9 cellular contexts compared by ENCODE assay signal in the genomic region with DNA sequence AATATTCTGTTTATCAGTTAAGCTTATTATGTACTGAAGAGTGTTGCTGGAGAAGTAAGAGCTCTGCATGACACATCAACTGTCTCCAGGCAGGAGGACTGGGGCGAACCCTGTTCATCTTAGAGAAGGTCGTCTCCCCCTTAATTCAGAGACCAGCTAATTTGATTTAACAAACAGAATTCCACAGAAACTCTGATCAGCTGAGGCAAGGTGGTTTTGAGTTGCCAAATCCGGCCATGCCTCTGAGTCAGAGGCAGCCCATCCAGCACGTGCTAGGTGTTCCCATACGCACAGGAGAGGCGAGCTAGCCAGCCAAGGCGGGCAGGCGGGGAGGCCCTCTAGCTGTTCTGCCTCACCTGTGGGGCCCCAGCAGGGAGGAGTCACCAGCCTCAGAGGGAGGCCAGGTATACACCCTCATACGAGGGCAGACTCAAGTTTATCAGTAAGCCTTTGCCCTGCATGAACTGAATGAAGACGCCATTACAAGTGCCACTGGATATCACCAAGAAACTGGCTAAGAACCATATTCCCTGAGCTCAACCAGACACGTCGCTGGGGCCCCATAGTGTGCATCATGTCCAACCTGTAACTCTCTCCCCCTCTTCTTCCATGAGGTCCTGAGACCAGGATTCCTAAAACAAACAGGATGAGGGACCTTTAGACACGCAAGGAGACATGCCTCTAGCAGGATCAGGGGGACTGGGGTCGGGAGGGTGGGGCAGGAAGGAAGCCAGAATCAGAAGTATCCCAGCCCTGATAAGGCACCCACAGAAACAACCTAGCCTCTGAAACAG. TPM values are rescaled to one million over a fixed set of nuclear protein-coding genes. Genes with fewer than 3 reads are reported as not detected.
A peak's percentile ranks its signal among the peaks of the same experiment; 100 is the strongest.
DNase-seq lines count a peak whose midpoint lies in the region; ATAC-seq and TF ChIP-seq lines count a peak whose summit lies in the region.
"Had no signal": no experiment of that assay in that cellular context is flagged by ENCODE, and none has a peak within 500 bp of the region (broad histone marks: within the 10 kb centered on the region; RNA-seq: fewer than 3 reads in every experiment).

No MANE protein-coding gene starts in this region.

- H3K27ac Mint-ChIP-seq in activated CD8-positive, alpha-beta T cell treated with anti-CD3 and anti-CD28 coated beads for 36 hours: peak overlapping the region; percentile 91
- H3K27ac Mint-ChIP-seq in osteocyte (ENCODE audit: unreplicated experiment): no peak overlapping the region

- DNase-seq in left ventricle myocardium inferior: no peak
- DNase-seq in left ventricle myocardium superior: no peak
- DNase-seq in activated CD8-positive, alpha-beta T cell treated with anti-CD3 and anti-CD28 coated beads for 36 hours: peak; percentile 45
- DNase-seq in fibroblast of mammary gland (ENCODE audit: low read depth): peak; percentile 22
- DNase-seq in suprapubic skin (ENCODE audit: low spot score in 2 of 2): no peak
- DNase-seq in NCI-H128 (lab: John Stamatoyannopoulos, UW; ENCODE audit: unreplicated experiment): no peak
- no peak for DNase-seq in GM10248 (ENCODE audit: extremely low spot score)
- no peak for DNase-seq in osteocyte (ENCODE audit: extremely low spot score, unreplicated experiment)
- DNase-seq: T1000 had no signal

- peaks cover 82% of the 10 kb centered on the region for H3K4me1 Mint-ChIP-seq in activated CD8-positive, alpha-beta T cell treated with anti-CD3 and anti-CD28 coated beads for 36 hours (ENCODE audit: low read depth)
- H3K4me1 Mint-ChIP-seq in osteocyte (ENCODE audit: unreplicated experiment): peaks cover 10% of the 10 kb centered on the region

- H3K36me3 ChIP-seq in left ventricle myocardium inferior: peaks cover 73% of the 10 kb centered on the region
- H3K36me3 ChIP-seq in suprapubic skin: peaks cover 79% of the 10 kb centered on the region

- intact Hi-C loops in left ventricle myocardium inferior (cut with micrococcal nuclease): no loop called here
- intact Hi-C loops in left ventricle myocardium superior (cut with micrococcal nuclease): no loop called here
- intact Hi-C loops in activated CD8-positive, alpha-beta T cell treated with anti-CD3 and anti-CD28 coated beads for 36 hours (cut with micrococcal nuclease): no loop called here

- H3K27me3 ChIP-seq in left ventricle myocardium inferior (ENCODE audit: low read depth) (no peaks in the 10 kb centered on the region), suprapubic skin (no peaks in the 10 kb centered on the region)

- peak overlapping the region; percentile 66 for H3K4me3 Mint-ChIP-seq in activated CD8-positive, alpha-beta T cell treated with anti-CD3 and anti-CD28 coated beads for 36 hours
- H3K4me3 Mint-ChIP-seq in osteocyte (ENCODE audit: unreplicated experiment): no peak overlapping the region

- CTCF ChIA-PET in activated CD8-positive, alpha-beta T cell treated with anti-CD3 and anti-CD28 coated beads for 36 hours (lab: Charles Lee): interaction anchor here (1.0 to 30.6 kb wide), 10 partner anchors 7 to 204 kb away, joined by 3 to 968 read pairs (median 11); a partner anchor contains a TSS
- CTCF ChIA-PET in GM10248 (lab: Yijun Ruan, JAX): interaction anchor here (0.9 to 31.0 kb wide), 12 partner anchors 9 to 216 kb away, joined by 3 to 890 read pairs (median 6); a partner anchor contains a TSS

- ATAC-seq in left ventricle myocardium superior: no peak
- no peak for ATAC-seq in activated CD8-positive, alpha-beta T cell treated with anti-CD3 and anti-CD28 coated beads for 36 hours

- H3K4me3 ChIP-seq in left ventricle myocardium inferior (no peak overlapping the region), fibroblast of mammary gland (ENCODE audit: control insufficient read depth, low read depth, low read length) (no peak overlapping the region), suprapubic skin (no peak overlapping the region)

- H3K4me1 ChIP-seq in left ventricle myocardium inferior: peaks cover 75% of the 10 kb centered on the region
- H3K4me1 ChIP-seq in suprapubic skin: peaks cover 39% of the 10 kb centered on the region

- no peak for TF ChIP-seq POLR2A in suprapubic skin (IDR thresholded peaks at IDR 0.05)

- no peak for TF ChIP-seq EP300 in suprapubic skin (IDR thresholded peaks at IDR 0.05)

- peaks cover 74% of the 10 kb centered on the region for H3K36me3 Mint-ChIP-seq in activated CD8-positive, alpha-beta T cell treated with anti-CD3 and anti-CD28 coated beads for 36 hours (ENCODE audit: low read depth)
- peaks cover 48% of the 10 kb centered on the region for H3K36me3 Mint-ChIP-seq in osteocyte (ENCODE audit: unreplicated experiment)

- H3K27me3 Mint-ChIP-seq in activated CD8-positive, alpha-beta T cell treated with anti-CD3 and anti-CD28 coated beads for 36 hours: no peaks in the 10 kb centered on the region
- no peaks in the 10 kb centered on the region for H3K27me3 Mint-ChIP-seq in osteocyte (ENCODE audit: unreplicated experiment)

- peak overlapping the region; percentile 34 for H3K27ac ChIP-seq in left ventricle myocardium inferior (replicated peaks)
- peak overlapping the region; percentile 41 for H3K27ac ChIP-seq in suprapubic skin

- no peaks in the 10 kb centered on the region for H3K9me3 Mint-ChIP-seq in activated CD8-positive, alpha-beta T cell treated with anti-CD3 and anti-CD28 coated beads for 36 hours
- H3K9me3 Mint-ChIP-seq in osteocyte (ENCODE audit: unreplicated experiment): no peaks in the 10 kb centered on the region

- no peak for TF ChIP-seq CTCF in left ventricle myocardium inferior (IDR thresholded peaks at IDR 0.05; ENCODE audit: borderline replicate concordance)
- no peak for TF ChIP-seq CTCF in activated CD8-positive, alpha-beta T cell treated with anti-CD3 and anti-CD28 coated beads for 36 hours (IDR thresholded peaks at IDR 0.05)
- no peak for TF ChIP-seq CTCF in fibroblast of mammary gland (conservative IDR thresholded peaks at IDR 0.05; ENCODE audit: control insufficient read depth, insufficient read depth, low read depth, low read length)
- no peak for TF ChIP-seq CTCF in suprapubic skin (IDR thresholded peaks at IDR 0.05)
- no peak for TF ChIP-seq CTCF in GM10248 (IDR thresholded peaks at IDR 0.05; ENCODE audit: control extremely low read depth, extremely low read depth, low read depth, missing control alignments)
- TF ChIP-seq CTCF in osteocyte (IDR thresholded peaks at IDR 0.05): no peak

- POLR2A ChIA-PET in activated CD8-positive, alpha-beta T cell treated with anti-CD3 and anti-CD28 coated beads for 36 hours (lab: Charles Lee): interaction anchor here (1.2 to 8.0 kb wide), 12 partner anchors 8 to 132 kb away, joined by 3 to 136 read pairs (median 10); a partner anchor contains a TSS
- POLR2A ChIA-PET in GM10248 (lab: Yijun Ruan, JAX): interaction anchor here (0.7 to 1.1 kb wide), 3 partner anchors 19 to 349 kb away, joined by 3 to 6 read pairs (median 6); no protein-coding TSS in a partner anchor

- H3K9me3 ChIP-seq in left ventricle myocardium inferior (replicated peaks) (no peaks in the 10 kb centered on the region), suprapubic skin (no peaks in the 10 kb centered on the region)

- WGBS in suprapubic skin: 67% methylated on average over 10 of the region's 14 CpGs

RNA-seq across cellular contexts. Expression of a gene that starts 25.7 kb away (rescaled TPM):
- total RNA-seq in left ventricle myocardium inferior (16.7 TPM), left ventricle myocardium superior (13.8 TPM), suprapubic skin (10 to 100 TPM; 32.1 to 56.0 (median 45.6) TPM), osteocyte (45.5 and 47.7 TPM in 2 replicates)
- 100 to 1,000 TPM; 163 to 190 TPM for total RNA-seq in activated CD8-positive, alpha-beta T cell treated with anti-CD3 and anti-CD28 coated beads for 36 hours

RNA-seq across cellular contexts. Expression of a gene that starts 37.8 kb away (rescaled TPM):
- 30.7 TPM for total RNA-seq in left ventricle myocardium inferior
- 33.4 TPM for total RNA-seq in left ventricle myocardium superior
- total RNA-seq in activated CD8-positive, alpha-beta T cell treated with anti-CD3 and anti-CD28 coated beads for 36 hours: 100 to 1,000 TPM; 128 to 129 TPM
- total RNA-seq in suprapubic skin: 100 to 1,000 TPM in 1 of 4 donors, 10 to 100 TPM in 3; 52.7 to 105 (median 57.6) TPM
- 41.3 and 49.7 TPM in 2 replicates for total RNA-seq in osteocyte

Comparison
In these comparisons a context has a peak if more than half of its experiments do, and no peak if none do; other contexts are left out.
1. DNase-seq: peak in activated CD8-positive, alpha-beta T cell treated with anti-CD3 and anti-CD28 coated beads for 36 hours (single experiment) and fibroblast of mammary gland (single experiment); none in left ventricle myocardium inferior (single experiment), left ventricle myocardium superior (single experiment), suprapubic skin (0 of 2), NCI-H128 (single experiment), GM10248 (single experiment) and osteocyte (single experiment).